Comparison of ENCODE assay signal across 8 cellular contexts in the genomic region with DNA sequence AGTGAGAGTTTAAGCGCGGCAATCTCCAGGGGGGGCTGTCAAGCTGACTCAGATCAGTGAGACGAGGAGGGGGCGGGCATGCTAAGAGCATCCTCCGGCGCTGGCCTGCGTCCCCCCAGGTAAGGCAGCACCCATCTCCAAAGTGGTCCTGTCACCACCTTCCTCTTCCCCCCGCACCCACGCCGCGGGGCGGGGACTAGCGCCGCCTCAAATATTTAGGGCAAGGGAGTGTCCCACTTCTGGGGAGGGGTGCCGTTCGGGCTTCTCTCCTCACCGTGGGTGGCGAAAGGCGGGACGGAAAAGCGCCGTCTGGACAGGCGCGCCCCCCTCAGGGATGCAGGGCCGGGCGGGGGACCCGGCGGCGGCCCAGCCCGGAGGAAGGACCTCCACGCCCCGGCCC. TPM values are rescaled to one million over a fixed set of nuclear protein-coding genes. Genes with fewer than 3 reads are reported as not detected.
DNase-seq lines count a peak whose midpoint lies in the region; ATAC-seq and TF ChIP-seq lines count a peak whose summit lies in the region.

No MANE protein-coding gene starts in this region.

- peaks cover 4 to 39% (median 20%) of the 10 kb centered on the region in 10 experiments; a peak in 19 of 20 replicates for H3K4me1 ChIP-seq in BLaER1 treated with 17β-estradiol and CSF1 and Interleukin-3, amounts not matched to agents 10 nM and 100 nM
- peaks cover 13% of the 10 kb centered on the region for H3K4me1 ChIP-seq in RWPE2 (ENCODE audit: insufficient read depth, poor library complexity, severe bottlenecking)
- H3K4me1 ChIP-seq in esophagus (ENCODE audit: control insufficient read depth in 2 of 2, insufficient read depth in 2 of 2, low read length in 1 of 2) = peaks cover 5 to 12% of the 10 kb centered on the region in 2 donors

- peak overlapping the region; percentile 53 to 71 (median 60) for H3K4me3 ChIP-seq in BLaER1 treated with 17β-estradiol and CSF1 and Interleukin-3, amounts not matched to agents 10 nM and 100 nM
- peak overlapping the region; percentile 80 for H3K4me3 ChIP-seq in RWPE2 (ENCODE audit: severe bottlenecking)
- peak overlapping the region; percentile 40 to 41 for H3K4me3 ChIP-seq in esophagus (ENCODE audit: low read depth in 1 of 2, low read length in 2 of 2)

- no peak for DNase-seq in RWPE2 (ENCODE audit: low spot score)
- no peak for DNase-seq in stimulated activated effector memory CD8-positive, alpha-beta T cell treated with anti-CD3 and anti-CD28 coated beads, Interleukin-12 subunit alpha, Interleukin-12 subunit beta, amount 100 ng/mL, for 72 hours (ENCODE audit: low spot score in 2 of 2)
- no peak for DNase-seq in NCI-H1436 (lab: John Stamatoyannopoulos, UW)
- no peak for DNase-seq in HT-29 (ENCODE audit: low spot score)

- peaks cover 16 to 21% (median 19%) of the 10 kb centered on the region in 11 experiments for H3K27me3 ChIP-seq in BLaER1 treated with 17β-estradiol and CSF1 and Interleukin-3, amounts not matched to agents 10 nM and 100 nM
- H3K27me3 ChIP-seq in RWPE2 (ENCODE audit: insufficient read depth, poor library complexity, severe bottlenecking) = no peaks in the 10 kb centered on the region
- peaks cover 3 to 4% of the 10 kb centered on the region in 2 donors for H3K27me3 ChIP-seq in esophagus (ENCODE audit: control insufficient read depth in 1 of 2, insufficient read depth in 2 of 2, low read length in 2 of 2)

- H3K4me3 Mint-ChIP-seq in stimulated activated effector memory CD8-positive, alpha-beta T cell treated with anti-CD3 and anti-CD28 coated beads, Interleukin-12 subunit alpha, Interleukin-12 subunit beta, amount 100 ng/mL, for 72 hours = peak overlapping the region; percentile 54

- peak overlapping the region; percentile 54 to 79 (median 66); a peak in 21 of 22 replicates for H3K4me2 ChIP-seq in BLaER1 treated with 17β-estradiol and CSF1 and Interleukin-3, amounts not matched to agents 10 nM and 100 nM

- ATAC-seq in GM21529 (IDR thresholded peaks at IDR 0.05; ENCODE audit: unreplicated experiment) (peak; percentile 21), RWPE2 (ENCODE audit: low read depth) (peak; percentile 24; the same call in 2 of the 3 replicates), HG03135 (IDR thresholded peaks at IDR 0.05; ENCODE audit: unreplicated experiment) (no peak)
- no peak for ATAC-seq in stimulated activated effector memory CD8-positive, alpha-beta T cell treated with anti-CD3 and anti-CD28 coated beads, Interleukin-12 subunit alpha, Interleukin-12 subunit beta, amount 100 ng/mL, for 72 hours

- H3K36me3 Mint-ChIP-seq in stimulated activated effector memory CD8-positive, alpha-beta T cell treated with anti-CD3 and anti-CD28 coated beads, Interleukin-12 subunit alpha, Interleukin-12 subunit beta, amount 100 ng/mL, for 72 hours = no peaks in the 10 kb centered on the region

- H3K36me3 ChIP-seq in BLaER1 treated with 17β-estradiol and CSF1 and Interleukin-3, amounts not matched to agents 10 nM and 100 nM = no peaks in the 10 kb centered on the region
- H3K36me3 ChIP-seq in RWPE2 (ENCODE audit: low read depth) = no peaks in the 10 kb centered on the region
- no peaks in the 10 kb centered on the region for H3K36me3 ChIP-seq in esophagus (ENCODE audit: control insufficient read depth in 2 of 2, insufficient read depth in 2 of 2, low read length in 1 of 2)

- no peaks in the 10 kb centered on the region for H4K20me1 ChIP-seq in BLaER1 treated with 17β-estradiol and CSF1 and Interleukin-3, amounts not matched to agents 10 nM and 100 nM

- 6 to 11% methylated on average over 14 to 32 of the region's 32 CpGs for WGBS in esophagus, 2 donors

- peak overlapping the region; percentile 46 to 77 (median 73); a peak in 18 of 22 replicates for H3K9ac ChIP-seq in BLaER1 treated with 17β-estradiol and CSF1 and Interleukin-3, amounts not matched to agents 10 nM and 100 nM

- peaks cover 32% of the 10 kb centered on the region for H3K4me1 Mint-ChIP-seq in stimulated activated effector memory CD8-positive, alpha-beta T cell treated with anti-CD3 and anti-CD28 coated beads, Interleukin-12 subunit alpha, Interleukin-12 subunit beta, amount 100 ng/mL, for 72 hours

- H3K9me3 ChIP-seq in BLaER1 treated with 17β-estradiol and CSF1 and Interleukin-3, amounts not matched to agents 10 nM and 100 nM (replicated peaks in 1 of 11) = peaks cover 14 to 44% (median 34%) of the 10 kb centered on the region in 11 experiments
- H3K9me3 ChIP-seq in RWPE2 (ENCODE audit: severe bottlenecking) (peaks cover 10% of the 10 kb centered on the region), esophagus (ENCODE audit: control insufficient read depth in 2 of 2, insufficient read depth in 1 of 2, low read depth in 1 of 2, low read length in 1 of 2) (peaks cover 0 to 5% of the 10 kb centered on the region in 2 donors)

- H3K9me3 Mint-ChIP-seq in stimulated activated effector memory CD8-positive, alpha-beta T cell treated with anti-CD3 and anti-CD28 coated beads, Interleukin-12 subunit alpha, Interleukin-12 subunit beta, amount 100 ng/mL, for 72 hours = peaks cover 3% of the 10 kb centered on the region

- H3K27ac Mint-ChIP-seq in stimulated activated effector memory CD8-positive, alpha-beta T cell treated with anti-CD3 and anti-CD28 coated beads, Interleukin-12 subunit alpha, Interleukin-12 subunit beta, amount 100 ng/mL, for 72 hours = no peak overlapping the region

- peak overlapping the region in 8 of 11 experiments; percentile 35 to 69 (median 54); a peak in 11 of 22 replicates for H3K27ac ChIP-seq in BLaER1 treated with 17β-estradiol and CSF1 and Interleukin-3, amounts not matched to agents 10 nM and 100 nM
- H3K27ac ChIP-seq in RWPE2 (ENCODE audit: poor library complexity, severe bottlenecking) = no peak overlapping the region
- peak overlapping the region in 1 of 2 donors; percentile 3 for H3K27ac ChIP-seq in esophagus (ENCODE audit: low read depth in 2 of 2, low read length in 1 of 2)

- peak; percentile 31 for TF ChIP-seq CTCF in RWPE2 (IDR thresholded peaks at IDR 0.05; ENCODE audit: poor library complexity, severe bottlenecking)

RNA-seq across cellular contexts. Expression of gene TOX2, which starts 0.4 kb away (rescaled TPM):
- 10 to 100 TPM in 1 of 2 donors, 1 to 10 TPM in 1; 6.9 to 10.5 TPM for polyA plus RNA-seq in esophagus
- total RNA-seq in HT-29 (2014; rRNA removed; shearing (Covaris generic)) = 0.18 and 1.9 TPM in 2 replicates

Comparison
In these comparisons a context has a peak if more than half of its experiments do, and no peak if none do; other contexts are left out.
1. ATAC-seq: peak in GM21529 (single experiment) and RWPE2 (single experiment); none in stimulated activated effector memory CD8-positive, alpha-beta T cell treated with anti-CD3 and anti-CD28 coated beads, Interleukin-12 subunit alpha, Interleukin-12 subunit beta, amount 100 ng/mL, for 72 hours (single experiment) and HG03135 (single experiment).
2. Peak in every context shown above with its lines, with median percentiles within 50 percentile points of each other: H3K4me3 ChIP-seq.